ENCODE assay signal across 11 cellular contexts in the genomic region with DNA sequence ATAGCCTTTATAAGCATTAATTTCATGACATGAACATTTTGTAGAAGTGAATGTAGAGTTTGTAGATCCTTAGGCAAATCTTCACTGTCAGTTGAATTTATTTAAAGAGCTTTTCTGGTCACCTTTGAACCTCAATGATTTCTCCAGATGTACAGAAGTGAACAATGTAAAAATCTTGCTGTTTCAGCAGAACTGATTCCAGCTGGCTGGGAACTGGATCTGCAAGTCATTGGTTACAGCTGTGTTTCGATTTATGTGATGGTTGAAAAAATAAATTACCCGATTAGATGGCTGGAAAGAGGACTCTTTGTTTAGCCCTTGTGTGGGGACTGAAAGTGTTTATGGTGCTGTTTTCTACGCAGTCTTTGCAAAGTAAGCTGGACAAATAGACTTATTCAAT.
DNase-seq lines count a peak whose midpoint lies in the region; ATAC-seq and TF ChIP-seq lines count a peak whose summit lies in the region.
"Had no signal": no experiment of that assay in that cellular context is flagged by ENCODE, and none has a peak within 500 bp of the region (broad histone marks: within the 10 kb centered on the region; RNA-seq: fewer than 3 reads in every experiment).

No MANE protein-coding gene starts in this region.

- DNase-seq in NCI-H2227 (lab: John Stamatoyannopoulos, UW; ENCODE audit: unreplicated experiment), result peak; percentile 53
- no peak for DNase-seq in dorsolateral prefrontal cortex
- peak; percentile 85 for DNase-seq in smooth muscle cell of the brain vasculature (ENCODE audit: low read depth, low spot score)
- no peak for DNase-seq in SKM-1 (lab: John Stamatoyannopoulos, UW; ENCODE audit: unreplicated experiment)
- DNase-seq in GM13977 (ENCODE audit: low spot score), result no peak
- no peak for DNase-seq in 8988T
- DNase-seq: NCI-H187, OCI-M1 had no signal

- peak overlapping the region in 47 of 59 donors; percentile 0 to 53 (median 26) for H3K4me3 ChIP-seq in dorsolateral prefrontal cortex

- ATAC-seq in GM18868 (IDR thresholded peaks at IDR 0.05; ENCODE audit: unreplicated experiment), result no peak
- ATAC-seq: stimulated activated memory B cell treated with anti-CD40 and anti-IgM and Interleukin-4, amounts not matched to agents 10 μg/mL and 1 μg/mL and 100 μg/mL, for 72 hours had no signal

- no peaks in the 10 kb centered on the region for H3K27me3 ChIP-seq in dorsolateral prefrontal cortex
- no peaks in the 10 kb centered on the region for H3K27me3 ChIP-seq in layer of hippocampus (ENCODE audit: control insufficient read depth, insufficient read depth, low read length)

- TF ChIP-seq CTCF in dorsolateral prefrontal cortex (IDR thresholded peaks at IDR 0.05 in 54 of 56, conservative IDR thresholded peaks at IDR 0.05 in 2 of 56; ENCODE audit: low read depth in 1 of 56, partially characterized antibody in 56 of 56), result no peak
- no peak for TF ChIP-seq CTCF in GM13977 (IDR thresholded peaks at IDR 0.05; ENCODE audit: extremely low read depth, insufficient read depth, missing control alignments)

- in situ Hi-C loops in GM13977 (cut with MboI; ENCODE audit: low pct_unique_long_range_greater_than_20kb, low sequenced_read_pairs, unreplicated experiment), result loop anchor here (25.0 kb wide), 1 partner anchor 108 kb away; no protein-coding TSS in a partner anchor

- H3K27ac ChIP-seq in dorsolateral prefrontal cortex, result peak overlapping the region; percentile 0 to 91 (median 81)
- peak overlapping the region; percentile 62 for H3K27ac ChIP-seq in layer of hippocampus (ENCODE audit: low read depth, low read length)

- intact Hi-C loops in dorsolateral prefrontal cortex (cut with DNase I), result no loop called here

Comparison
In these comparisons a context has a peak if more than half of its experiments do, and no peak if none do; other contexts are left out.
1. DNase-seq: peak in NCI-H2227 (single experiment) and smooth muscle cell of the brain vasculature (single experiment); none in dorsolateral prefrontal cortex (0 of 10), SKM-1 (single experiment), GM13977 (single experiment) and 8988T (single experiment).